Comparison of ENCODE assay signal across 1 cellular context in the genomic region with DNA sequence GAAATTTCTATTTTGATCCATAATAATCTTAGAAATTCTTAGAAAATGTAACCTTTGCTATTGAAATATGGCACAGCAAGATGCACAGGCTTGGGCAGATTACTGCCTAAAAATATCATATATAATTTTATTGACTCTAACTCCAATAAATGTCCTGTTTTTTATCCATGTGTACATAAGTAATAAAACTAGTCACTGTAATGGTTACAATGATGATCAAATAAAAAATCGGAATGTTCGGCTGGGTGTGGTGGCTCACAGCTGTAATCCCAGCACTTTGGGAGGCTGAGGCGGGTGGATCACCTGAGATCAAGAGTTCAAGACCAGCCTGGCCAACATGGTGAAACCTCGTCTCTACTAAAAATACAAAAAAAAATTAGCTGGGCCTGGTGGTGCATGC. TPM values are rescaled to one million over a fixed set of nuclear protein-coding genes. Genes with fewer than 3 reads are reported as not detected.
"Had no signal": no experiment of that assay in that cellular context is flagged by ENCODE, and none has a peak within 500 bp of the region (broad histone marks: within the 10 kb centered on the region; RNA-seq: fewer than 3 reads in every experiment).

No MANE protein-coding gene starts in this region.

RNA-seq across cellular contexts. Expression of gene FOXP2, which starts 26.3 kb away (rescaled TPM):
- total RNA-seq: G401 had no signal
